ENCODE assay signal across 1 cellular context in genomic region chr20:51306521-51307358, GRCh38.
TF ChIP-seq lines count a peak whose summit lies in the region.

No MANE protein-coding gene starts in this region.

TF ChIP-seq in HepG2, 621 proteins besides CTCF, POLR2A, EP300 and RAD21 (continued from another document and continues in another):
- TF ChIP-seq ZNF407 (CRISPR knock-in tag; IDR thresholded peaks at IDR 0.05; ENCODE audit: not compliant biosample characterization), result peak; percentile 85
- no peak for TF ChIP-seq ZNF576 (CRISPR knock-in tag; IDR thresholded peaks at IDR 0.05)
- TF ChIP-seq ZBTB20 (CRISPR knock-in tag; IDR thresholded peaks at IDR 0.05; ENCODE audit: borderline replicate concordance, low read depth), result no peak
- TF ChIP-seq MBD4 (IDR thresholded peaks at IDR 0.05; ENCODE audit: borderline replicate concordance, low read length), result no peak
- TF ChIP-seq USF2 (IDR thresholded peaks at IDR 0.05; ENCODE audit: low read depth, low read length), result no peak
- TF ChIP-seq USF2 (CRISPR knock-in tag; IDR thresholded peaks at IDR 0.05; ENCODE audit: borderline replicate concordance), result no peak
- no peak for TF ChIP-seq ZNF12 (CRISPR knock-in tag; IDR thresholded peaks at IDR 0.05)
- TF ChIP-seq ZFP36L1 (CRISPR knock-in tag; IDR thresholded peaks at IDR 0.05), result no peak
- no peak for TF ChIP-seq ZBTB21 (CRISPR knock-in tag; IDR thresholded peaks at IDR 0.05)
- TF ChIP-seq JDP2 (CRISPR knock-in tag; IDR thresholded peaks at IDR 0.05; ENCODE audit: borderline replicate concordance), result no peak
- no peak for TF ChIP-seq BRCA1 (CRISPR knock-in tag; IDR thresholded peaks at IDR 0.05)
- peak; percentile 78 for TF ChIP-seq ZNF501 (CRISPR knock-in tag; IDR thresholded peaks at IDR 0.05)
- no peak for TF ChIP-seq KLF9 (CRISPR knock-in tag; IDR thresholded peaks at IDR 0.05; ENCODE audit: low read depth)
- no peak for TF ChIP-seq ZNF740 (CRISPR knock-in tag; IDR thresholded peaks at IDR 0.05)
- no peak for TF ChIP-seq PBX2 (CRISPR knock-in tag; IDR thresholded peaks at IDR 0.05)
- no peak for TF ChIP-seq IRF1 (CRISPR knock-in tag; IDR thresholded peaks at IDR 0.05; ENCODE audit: low read depth)
- TF ChIP-seq MAF1 (CRISPR knock-in tag; IDR thresholded peaks at IDR 0.05; ENCODE audit: borderline replicate concordance), result no peak
- TF ChIP-seq ATF7 (IDR thresholded peaks at IDR 0.05), result no peak
- no peak for TF ChIP-seq ATF7 (CRISPR knock-in tag; IDR thresholded peaks at IDR 0.05)
- no peak for TF ChIP-seq U2AF1 (optimal IDR thresholded peaks at IDR 0.05; ENCODE audit: low read depth, low read length)
- TF ChIP-seq ATF1 (CRISPR knock-in tag; IDR thresholded peaks at IDR 0.05), result no peak
- no peak for TF ChIP-seq GMEB2 (CRISPR knock-in tag; IDR thresholded peaks at IDR 0.05; ENCODE audit: low read depth)
- no peak for TF ChIP-seq CBX2 (IDR thresholded peaks at IDR 0.05; ENCODE audit: low read depth, low read length)
- no peak; the same call in 1 of the 2 replicates for TF ChIP-seq CBX2 (CRISPR knock-in tag; IDR thresholded peaks at IDR 0.05; ENCODE audit: low read depth)
- TF ChIP-seq ZSCAN9 (CRISPR knock-in tag; IDR thresholded peaks at IDR 0.05; ENCODE audit: borderline replicate concordance), result peak; percentile 57; the same call in 1 of the 2 replicates
- TF ChIP-seq ZNF558 (CRISPR knock-in tag; IDR thresholded peaks at IDR 0.05; ENCODE audit: borderline replicate concordance), result no peak
- TF ChIP-seq ATRX (CRISPR knock-in tag; IDR thresholded peaks at IDR 0.05; ENCODE audit: borderline replicate concordance), result no peak
- no peak for TF ChIP-seq NAIF1 (CRISPR knock-in tag; IDR thresholded peaks at IDR 0.05; ENCODE audit: borderline replicate concordance)
- no peak for TF ChIP-seq ZNF343 (CRISPR knock-in tag; IDR thresholded peaks at IDR 0.05)
- TF ChIP-seq ZNF589 (CRISPR knock-in tag; conservative IDR thresholded peaks at IDR 0.05), result no peak
- no peak for TF ChIP-seq ZBTB14 (CRISPR knock-in tag; IDR thresholded peaks at IDR 0.05)
- no peak for TF ChIP-seq SNAPC4 (CRISPR knock-in tag; IDR thresholded peaks at IDR 0.05)
- TF ChIP-seq ZNF224 (CRISPR knock-in tag; IDR thresholded peaks at IDR 0.05), result 0 out of 2 replicates have a peak, but pooled peaks have one; percentile 50
- no peak for TF ChIP-seq NR3C1 (CRISPR knock-in tag; IDR thresholded peaks at IDR 0.05)
- peak; percentile 74 for TF ChIP-seq RXRA (CRISPR knock-in tag; IDR thresholded peaks at IDR 0.05)
- TF ChIP-seq ZNF747 (CRISPR knock-in tag; IDR thresholded peaks at IDR 0.05; ENCODE audit: borderline replicate concordance), result 0 out of 2 replicates have a peak, but pooled peaks have one; percentile 74
- TF ChIP-seq ZNF326 (CRISPR knock-in tag; IDR thresholded peaks at IDR 0.05; ENCODE audit: borderline replicate concordance), result no peak
- TF ChIP-seq THAP11 (CRISPR knock-in tag; IDR thresholded peaks at IDR 0.05), result peak; percentile 63
- no peak for TF ChIP-seq ZNF121 (CRISPR knock-in tag; IDR thresholded peaks at IDR 0.05)
